Comparison of ENCODE assay signal across 1 cellular context in the genomic region with DNA sequence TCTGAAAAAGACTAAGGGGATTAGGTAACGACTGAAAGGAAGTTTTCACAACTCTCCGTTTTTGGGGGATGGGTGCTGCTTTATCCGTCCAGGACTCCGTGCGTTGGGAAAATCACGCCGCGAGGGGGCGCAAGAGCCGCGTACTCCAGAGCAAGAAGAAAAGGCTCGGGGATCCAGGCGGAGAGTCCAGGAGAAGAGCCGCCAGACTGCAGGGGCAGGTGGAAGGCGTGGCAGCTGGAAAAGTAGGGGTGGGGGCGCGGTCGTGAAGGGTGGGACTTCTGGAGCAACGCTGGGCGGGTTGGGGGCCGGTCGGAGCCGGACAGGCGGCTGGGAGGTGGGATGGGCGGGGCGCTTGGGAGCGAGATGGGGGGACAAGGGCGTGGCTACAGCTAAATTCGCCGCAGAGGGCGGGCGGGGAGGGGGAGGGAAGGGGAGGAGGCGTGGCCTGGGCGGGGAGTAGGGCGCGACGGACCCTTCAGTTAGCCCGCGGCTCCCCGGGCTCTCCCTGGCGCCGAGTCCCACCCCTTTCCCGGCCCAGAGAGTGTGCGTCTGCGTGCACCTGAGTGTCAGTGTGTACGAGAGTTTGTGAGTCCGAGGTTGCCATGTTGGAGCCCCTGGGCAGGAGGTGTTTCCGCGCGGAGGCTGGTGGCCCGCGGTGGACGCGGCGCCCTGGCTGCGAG.
TF ChIP-seq lines count a peak whose summit lies in the region.

No MANE protein-coding gene starts in this region.

TF ChIP-seq in H1, 55 proteins besides CTCF, POLR2A, EP300 and RAD21:
- TF ChIP-seq SP2 (IDR thresholded peaks at IDR 0.05; ENCODE audit: low read length), result no peak
- TF ChIP-seq CBX8 (IDR thresholded peaks at IDR 0.05; ENCODE audit: borderline replicate concordance, low read depth, low read length), result no peak
- TF ChIP-seq SAP30 (IDR thresholded peaks at IDR 0.05; ENCODE audit: insufficient read depth, insufficient replicate concordance, low read length), result peak; percentile 41
- TF ChIP-seq HDAC2 (IDR thresholded peaks at IDR 0.05; ENCODE audit: borderline replicate concordance in 1 of 2, low read depth in 2 of 2, low read length in 2 of 2), result peak; percentile 75 to 98
- peak; percentile 8 for TF ChIP-seq TAF7 (optimal IDR thresholded peaks at IDR 0.05; ENCODE audit: borderline replicate concordance, low read depth, low read length)
- no peak for TF ChIP-seq ATF3 (IDR thresholded peaks at IDR 0.05; ENCODE audit: insufficient read depth, low read depth, low read length)
- TF ChIP-seq YY1 (IDR thresholded peaks at IDR 0.05; ENCODE audit: low read depth, low read length), result peak; percentile 24; the same call in 1 of the 2 replicates
- peak; percentile 67; a peak in 2 of 4 replicates for TF ChIP-seq SIN3A (conservative IDR thresholded peaks at IDR 0.05 in 1 of 2, IDR thresholded peaks at IDR 0.05 in 1 of 2; ENCODE audit: low read depth in 1 of 2, low read length in 2 of 2)
- peak; percentile 62; the same call in 1 of the 2 replicates for TF ChIP-seq SP1 (IDR thresholded peaks at IDR 0.05; ENCODE audit: low read depth, low read length)
- 0 out of 2 replicates have a peak, but pooled peaks have one; percentile 25 for TF ChIP-seq KDM5A (IDR thresholded peaks at IDR 0.05; ENCODE audit: low read length)
- 0 out of 2 replicates have a peak, but pooled peaks have one; percentile 64 for TF ChIP-seq TCF12 (IDR thresholded peaks at IDR 0.05; ENCODE audit: low read depth, low read length)
- TF ChIP-seq SP4 (IDR thresholded peaks at IDR 0.05; ENCODE audit: low read length), result 0 out of 2 replicates have a peak, but pooled peaks have one; percentile 59
- peak; percentile 27; the same call in 1 of the 2 replicates for TF ChIP-seq TBP (IDR thresholded peaks at IDR 0.05; ENCODE audit: low read depth, low read length)
- TF ChIP-seq CEBPB (IDR thresholded peaks at IDR 0.05; ENCODE audit: low read depth, low read length), result peak; percentile 50; the same call in 1 of the 2 replicates
- TF ChIP-seq BACH1 (IDR thresholded peaks at IDR 0.05; ENCODE audit: low read length), result peak; percentile 95
- TF ChIP-seq SIRT6 (IDR thresholded peaks at IDR 0.05; ENCODE audit: low read length), result no peak
- TF ChIP-seq MAX (IDR thresholded peaks at IDR 0.05), result no peak; the same call in 1 of the 2 replicates
- 0 out of 2 replicates have a peak, but pooled peaks have one; percentile 33 for TF ChIP-seq RBBP5 (IDR thresholded peaks at IDR 0.05; ENCODE audit: borderline replicate concordance, low read depth, low read length)
- TF ChIP-seq ASH2L (IDR thresholded peaks at IDR 0.05; ENCODE audit: low read length), result peak; percentile 81
- no peak for TF ChIP-seq BCL11A (IDR thresholded peaks at IDR 0.05; ENCODE audit: low read depth in 2 of 2, low read length in 2 of 2)
- no peak for TF ChIP-seq GTF2F1 (IDR thresholded peaks at IDR 0.05; ENCODE audit: borderline replicate concordance, low read depth, low read length)
- TF ChIP-seq KDM1A (IDR thresholded peaks at IDR 0.05; ENCODE audit: borderline replicate concordance, low read length), result peak; percentile 52; the same call in 1 of the 2 replicates
- TF ChIP-seq EGR1 (IDR thresholded peaks at IDR 0.05; ENCODE audit: borderline replicate concordance, low read depth, low read length), result no peak
- 0 out of 2 replicates have a peak, but pooled peaks have one; percentile 39 for TF ChIP-seq CHD2 (IDR thresholded peaks at IDR 0.05; ENCODE audit: low read length)
- TF ChIP-seq, protein P1, sequence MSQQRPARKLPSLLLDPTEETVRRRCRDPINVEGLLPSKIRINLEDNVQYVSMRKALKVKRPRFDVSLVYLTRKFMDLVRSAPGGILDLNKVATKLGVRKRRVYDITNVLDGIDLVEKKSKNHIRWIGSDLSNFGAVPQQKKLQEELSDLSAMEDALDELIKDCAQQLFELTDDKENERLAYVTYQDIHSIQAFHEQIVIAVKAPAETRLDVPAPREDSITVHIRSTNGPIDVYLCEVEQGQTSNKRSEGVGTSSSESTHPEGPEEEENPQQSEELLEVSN (IDR thresholded peaks at IDR 0.05), result 0 out of 2 replicates have a peak, but pooled peaks have one; percentile 2
TF ChIP-seq in H1: peak in this region for 17.
